25 cellular contexts compared by ENCODE assay signal in genomic region chr12:15474766-15475165, GRCh38.
DNase-seq lines count a peak whose midpoint lies in the region; ATAC-seq, FAIRE-seq and TF ChIP-seq lines count a peak whose summit lies in the region.
"Had no signal": no experiment of that assay in that cellular context is flagged by ENCODE, and none has a peak within 500 bp of the region (broad histone marks: within the 10 kb centered on the region; RNA-seq: fewer than 3 reads in every experiment).

No MANE protein-coding gene starts in this region.

- H3K36me3 ChIP-seq in kidney (ENCODE audit: control insufficient read depth in 1 of 2, insufficient read depth in 2 of 2, low read length in 2 of 2): no peaks in the 10 kb centered on the region

- H3K4me1 Mint-ChIP-seq in glutamatergic neuron (ENCODE audit: low read depth, unreplicated experiment): peaks cover 13% of the 10 kb centered on the region
- no peaks in the 10 kb centered on the region for H3K4me1 Mint-ChIP-seq in natural killer cell treated with Interleukin-12 subunit alpha and Interleukin-12 subunit beta and Interleukin-15 and Interleukin-18, amount 100 ng/mL, for 72 hours (ENCODE audit: low read depth in 2 of 2)
- H3K4me1 Mint-ChIP-seq: CD14-positive monocyte, GM23338 had no signal

- H3K36me3 Mint-ChIP-seq in glutamatergic neuron (ENCODE audit: unreplicated experiment): no peaks in the 10 kb centered on the region
- no peaks in the 10 kb centered on the region for H3K36me3 Mint-ChIP-seq in natural killer cell treated with Interleukin-12 subunit alpha and Interleukin-12 subunit beta and Interleukin-15 and Interleukin-18, amount 100 ng/mL, for 72 hours
- H3K36me3 Mint-ChIP-seq: CD14-positive monocyte had no signal

- H3K27ac Mint-ChIP-seq in glutamatergic neuron (ENCODE audit: unreplicated experiment): peak overlapping the region; percentile 78
- H3K27ac Mint-ChIP-seq in natural killer cell treated with Interleukin-12 subunit alpha and Interleukin-12 subunit beta and Interleukin-15 and Interleukin-18, amount 100 ng/mL, for 72 hours: no peak overlapping the region
- H3K27ac Mint-ChIP-seq: CD14-positive monocyte, GM23338 had no signal

- H3K4me1 ChIP-seq in kidney (ENCODE audit: control insufficient read depth in 1 of 2, insufficient read depth in 1 of 2, low read depth in 1 of 2, low read length in 2 of 2): no peaks in the 10 kb centered on the region

- FAIRE-seq in kidney (lab: Jason Lieb, UNC): no peak
- FAIRE-seq: GM12892, GM18507, HTR-8/SVneo had no signal

- no peak for ATAC-seq in natural killer cell treated with Interleukin-12 subunit alpha and Interleukin-12 subunit beta and Interleukin-15 and Interleukin-18, amount 100 ng/mL, for 72 hours
- ATAC-seq: GM23338, SK-N-SH treated with all-trans-retinoic acid at 6 μM for 48 hours had no signal

- H3K4me3 Mint-ChIP-seq in glutamatergic neuron (ENCODE audit: unreplicated experiment): peak overlapping the region; percentile 49
- no peak overlapping the region for H3K4me3 Mint-ChIP-seq in natural killer cell treated with Interleukin-12 subunit alpha and Interleukin-12 subunit beta and Interleukin-15 and Interleukin-18, amount 100 ng/mL, for 72 hours
- H3K4me3 Mint-ChIP-seq: CD14-positive monocyte, GM23338 had no signal

- no peak overlapping the region for H3K9ac ChIP-seq in kidney (ENCODE audit: low read length in 2 of 2)

- no peaks in the 10 kb centered on the region for H3K27me3 Mint-ChIP-seq in glutamatergic neuron (ENCODE audit: unreplicated experiment)
- H3K27me3 Mint-ChIP-seq in natural killer cell treated with Interleukin-12 subunit alpha and Interleukin-12 subunit beta and Interleukin-15 and Interleukin-18, amount 100 ng/mL, for 72 hours: peaks cover 2 to 8% of the 10 kb centered on the region in 2 donors

- H3K9me3 ChIP-seq in kidney (ENCODE audit: control insufficient read depth in 1 of 2, low read length in 2 of 2): no peaks in the 10 kb centered on the region

- H3K4me3 ChIP-seq in kidney (ENCODE audit: low read length in 2 of 2): no peak overlapping the region
- H3K4me3 ChIP-seq: GM23338, PC-9 had no signal

- DNase-seq in DMS 273 (lab: John Stamatoyannopoulos, UW; ENCODE audit: unreplicated experiment) (peak; percentile 60), NCI-H82 (lab: John Stamatoyannopoulos, UW) (peak; percentile 85), glutamatergic neuron (no peak), posterior cingulate gyrus (peak in 6 of 10 donors; percentile 20 to 88 (median 42)), D341Med (ENCODE audit: low spot score) (no peak), DMS153 treated with DMSO at 0.1 percent for 48 hours (lab: John Stamatoyannopoulos, UW; ENCODE audit: unreplicated experiment) (no peak), kidney (no peak)
- no peak for DNase-seq in natural killer cell treated with Interleukin-12 subunit alpha and Interleukin-12 subunit beta and Interleukin-15 and Interleukin-18, amount 100 ng/mL, for 72 hours (ENCODE audit: low spot score)
- DNase-seq: AML-193, DND-41, HCEC 1CT, KG1, NCI-H1105, NCI-H2029 treated with DMSO at 0.1 percent for 48 hours, NCI-H345, NCI-H526 treated with DMSO at 0.1 percent for 48 hours, PC-9, RPMI8226, SHP77 treated with DMSO at 0.1 percent for 48 hours had no signal

- no peak for TF ChIP-seq CTCF in glutamatergic neuron (IDR thresholded peaks at IDR 0.05; ENCODE audit: partially characterized antibody, unreplicated experiment)
- no peak for TF ChIP-seq CTCF in kidney (IDR thresholded peaks at IDR 0.05; ENCODE audit: borderline replicate concordance, extremely low read depth, insufficient read depth)

- intact Hi-C loops in posterior cingulate gyrus (cut with DNase I) (no loop called here), kidney (cut with DNase I) (no loop called here)

- no peak overlapping the region for H3K27ac ChIP-seq in kidney (ENCODE audit: low read depth in 2 of 2, low read length in 2 of 2)
- H3K27ac ChIP-seq: PC-9 had no signal

- peaks cover 2% of the 10 kb centered on the region for H3K9me3 Mint-ChIP-seq in glutamatergic neuron (ENCODE audit: unreplicated experiment)
- H3K9me3 Mint-ChIP-seq in natural killer cell treated with Interleukin-12 subunit alpha and Interleukin-12 subunit beta and Interleukin-15 and Interleukin-18, amount 100 ng/mL, for 72 hours: no peaks in the 10 kb centered on the region
- H3K9me3 Mint-ChIP-seq: GM23338 had no signal

Comparison
In these comparisons a context has a peak if more than half of its experiments do, and no peak if none do; other contexts are left out.
1. DNase-seq: peak in DMS 273 (single experiment), NCI-H82 (single experiment) and posterior cingulate gyrus (6 of 10); none in glutamatergic neuron (single experiment), D341Med (single experiment), DMS153 treated with DMSO at 0.1 percent for 48 hours (single experiment), kidney (single experiment) and natural killer cell treated with Interleukin-12 subunit alpha and Interleukin-12 subunit beta and Interleukin-15 and Interleukin-18, amount 100 ng/mL, for 72 hours (single experiment).